17 cellular contexts compared by ENCODE assay signal in genomic region chr1:26949266-26949925, GRCh38. TPM values are rescaled to one million over a fixed set of nuclear protein-coding genes. Genes with fewer than 3 reads are reported as not detected.
DNase-seq lines count a peak whose midpoint lies in the region; ATAC-seq and TF ChIP-seq lines count a peak whose summit lies in the region.
"Had no signal": no experiment of that assay in that cellular context is flagged by ENCODE, and none has a peak within 500 bp of the region (broad histone marks: within the 10 kb centered on the region; RNA-seq: fewer than 3 reads in every experiment).

No MANE protein-coding gene starts in this region.

- DNase-seq in MG63 (peak; percentile 36), cerebellar cortex (ENCODE audit: low spot score) (peak; percentile 63), left ventricle myocardium superior (no peak), HUDEP-2 (lab: John Stamatoyannopoulos, UW; ENCODE audit: unreplicated experiment in 76 of 76) (no peak), SW480 (ENCODE audit: low spot score) (no peak), thyroid gland (no peak)
- DNase-seq: activated CD4-positive, alpha-beta memory T cell treated with anti-CD3 and anti-CD28 coated beads, Interleukin-2, amount 10 ng/mL, durations not matched to agents 7 days and 5 days; activated T-cell treated with anti-CD3 and anti-CD28 coated beads, Interleukin-2, amount 50 U/mL, for 48 hours; brain microvascular endothelial cell; esophagus squamous epithelium; hypothalamus; NCI-H2107; NCI-H526 treated with DMSO at 0.1 percent for 48 hours had no signal

- no peaks in the 10 kb centered on the region for H3K9me3 ChIP-seq in BLaER1
- H3K9me3 ChIP-seq in MG63: no peaks in the 10 kb centered on the region
- no peaks in the 10 kb centered on the region for H3K9me3 ChIP-seq in thyroid gland
- H3K9me3 ChIP-seq: esophagus squamous epithelium, neutrophil had no signal

- H4K20me1 ChIP-seq in BLaER1: peaks cover 13% of the 10 kb centered on the region; the same call in 1 of the 2 replicates

- no peak overlapping the region for H3K4me3 ChIP-seq in BLaER1
- no peak overlapping the region for H3K4me3 ChIP-seq in MG63
- H3K4me3 ChIP-seq in thyroid gland (replicated peaks in 1 of 3): no peak overlapping the region
- H3K4me3 ChIP-seq: esophagus squamous epithelium had no signal

- peaks cover 48% of the 10 kb centered on the region for H3K36me3 ChIP-seq in BLaER1
- H3K36me3 ChIP-seq in MG63: peaks cover 31% of the 10 kb centered on the region
- peaks cover 14 to 36% of the 10 kb centered on the region in 2 donors for H3K36me3 ChIP-seq in thyroid gland

- 84 to 92% methylated on average over 1 of the region's 1 CpG for WGBS in thyroid gland, 2 donors

- intact Hi-C loops in left ventricle myocardium superior (cut with micrococcal nuclease): no loop called here
- intact Hi-C loops in thyroid gland (cut with DNase I): no loop called here

- H3K4me2 ChIP-seq in BLaER1: peak overlapping the region; percentile 40

- H3K27me3 ChIP-seq in BLaER1 (no peaks in the 10 kb centered on the region), MG63 (no peaks in the 10 kb centered on the region), thyroid gland (no peaks in the 10 kb centered on the region)
- H3K27me3 ChIP-seq: brain microvascular endothelial cell, esophagus squamous epithelium had no signal

- no peak for TF ChIP-seq POLR2A in thyroid gland (IDR thresholded peaks at IDR 0.05)

- peaks cover 17% of the 10 kb centered on the region for H3K4me1 ChIP-seq in BLaER1
- no peaks in the 10 kb centered on the region for H3K4me1 ChIP-seq in thyroid gland
- H3K4me1 ChIP-seq: esophagus squamous epithelium had no signal

- no peak overlapping the region for H3K9ac ChIP-seq in BLaER1

- ATAC-seq in left ventricle myocardium superior: peak; percentile 76
- no peak for ATAC-seq in GM18520 (IDR thresholded peaks at IDR 0.05; ENCODE audit: unreplicated experiment)

- TF ChIP-seq CTCF in thyroid gland (IDR thresholded peaks at IDR 0.05): no peak

- H3K27ac ChIP-seq in BLaER1: no peak overlapping the region
- H3K27ac ChIP-seq in thyroid gland: no peak overlapping the region
- H3K27ac ChIP-seq: brain microvascular endothelial cell, esophagus squamous epithelium, neutrophil had no signal

RNA-seq across cellular contexts. Expression of gene KDF1, which starts 10.9 kb away (rescaled TPM):
- not detected in 2 replicates for total RNA-seq in MG63 (2014; rRNA removed; shearing (Covaris generic); ENCODE audit: low replicate concordance)
- total RNA-seq in left ventricle myocardium superior (0.37 TPM), thyroid gland (10 to 100 TPM; 13.2 to 30.3 (median 22.6) TPM)

RNA-seq across cellular contexts. Expression of gene NUDC, which starts 27.9 kb away (rescaled TPM):
- total RNA-seq in MG63 (2014; rRNA removed; shearing (Covaris generic); ENCODE audit: low replicate concordance): 19.1 and 33.9 TPM in 2 replicates
- total RNA-seq in left ventricle myocardium superior (73.3 TPM), thyroid gland (10 to 100 TPM; 44.1 to 80.2 (median 55.9) TPM)

RNA-seq across cellular contexts. Expression of gene NR0B2, which starts 35.6 kb away (rescaled TPM):
- total RNA-seq in MG63 (2014; rRNA removed; shearing (Covaris generic); ENCODE audit: low replicate concordance): not detected in 2 replicates
- total RNA-seq in left ventricle myocardium superior (5.3 TPM), thyroid gland (not detected)
- total RNA-seq: activated CD4-positive, alpha-beta memory T cell treated with anti-CD3 and anti-CD28 coated beads, Interleukin-2, amount 10 ng/mL, durations not matched to agents 7 days and 5 days; esophagus squamous epithelium; mononuclear cell had no signal

RNA-seq across cellular contexts. Expression of gene TRNP1, which starts 44.1 kb away (rescaled TPM):
- 4.7 and 8.8 TPM in 2 replicates for total RNA-seq in MG63 (2014; rRNA removed; shearing (Covaris generic); ENCODE audit: low replicate concordance)
- total RNA-seq in left ventricle myocardium superior: 27.4 TPM
- total RNA-seq in thyroid gland: 1 to 10 TPM; 2.9 to 8.5 (median 6.5) TPM
- total RNA-seq: activated CD4-positive, alpha-beta memory T cell treated with anti-CD3 and anti-CD28 coated beads, Interleukin-2, amount 10 ng/mL, durations not matched to agents 7 days and 5 days had no signal

RNA-seq across cellular contexts. Expression of gene GPATCH3, which starts 49.1 kb away (rescaled TPM):
- 12.2 and 15.6 TPM in 2 replicates for total RNA-seq in MG63 (2014; rRNA removed; shearing (Covaris generic); ENCODE audit: low replicate concordance)
- total RNA-seq in left ventricle myocardium superior: 10.2 TPM
- 10 to 100 TPM in 3 of 4 donors, 1 to 10 TPM in 1; 8.6 to 12.5 (median 11.6) TPM for total RNA-seq in thyroid gland

Comparison
In these comparisons a context has a peak if more than half of its experiments do, and no peak if none do; other contexts are left out.
1. DNase-seq: peak in MG63 (single experiment) and cerebellar cortex (single experiment); none in left ventricle myocardium superior (single experiment), HUDEP-2 (0 of 76), SW480 (single experiment) and thyroid gland (0 of 2).
2. RNA of gene KDF1, which starts 10.9 kb away (total RNA-seq): 13.2 to 30.3 TPM in thyroid gland; 0.37 TPM in left ventricle myocardium superior (single experiment) and not detected in MG63; every median in the first group is over 10 times any median in the second.